In genomic region chr5:61860978-61861377, GRCh38 we compare ENCODE assay signal across 2 cellular contexts.
TF ChIP-seq lines count a peak whose summit lies in the region.

No MANE protein-coding gene starts in this region.

TF ChIP-seq in GM23338, 12 proteins besides CTCF, POLR2A, EP300 and RAD21 (continued from another document):
- no peak for TF ChIP-seq ZNF462 (CRISPR knock-in tag; IDR thresholded peaks at IDR 0.05)
- no peak for TF ChIP-seq POLR2AphosphoS5 (IDR thresholded peaks at IDR 0.05; ENCODE audit: low read depth)
- no peak for TF ChIP-seq REST (IDR thresholded peaks at IDR 0.05; ENCODE audit: unreplicated experiment)
- TF ChIP-seq JUNB (IDR thresholded peaks at IDR 0.05; ENCODE audit: unreplicated experiment) = no peak
- no peak for TF ChIP-seq EZH2phosphoT487 (IDR thresholded peaks at IDR 0.05; ENCODE audit: unreplicated experiment)
- TF ChIP-seq STAT1 (IDR thresholded peaks at IDR 0.05; ENCODE audit: unreplicated experiment) = no peak
- TF ChIP-seq ETS1 (IDR thresholded peaks at IDR 0.05) = no peak
- TF ChIP-seq ZNF331 (CRISPR knock-in tag; IDR thresholded peaks at IDR 0.05; ENCODE audit: low read depth) = no peak

TF ChIP-seq in WTC11, 78 proteins besides CTCF, POLR2A, EP300 and RAD21 (continued from another document):
- no peak for TF ChIP-seq AR (CRISPR knock-in tag; IDR thresholded peaks at IDR 0.05)
- no peak for TF ChIP-seq ZNF281 (CRISPR knock-in tag; IDR thresholded peaks at IDR 0.05)
- no peak for TF ChIP-seq ZNF512 (CRISPR knock-in tag; IDR thresholded peaks at IDR 0.05; ENCODE audit: borderline replicate concordance)
- no peak for TF ChIP-seq SOX15 (CRISPR knock-in tag; IDR thresholded peaks at IDR 0.05)
- TF ChIP-seq GTF2I (CRISPR knock-in tag; conservative IDR thresholded peaks at IDR 0.05) = no peak
- no peak for TF ChIP-seq ZNF416 (CRISPR knock-in tag; IDR thresholded peaks at IDR 0.05)
- TF ChIP-seq FOXJ3 (CRISPR knock-in tag; IDR thresholded peaks at IDR 0.05; ENCODE audit: borderline replicate concordance) = no peak
